ENCODE assay signal across 15 cellular contexts in the genomic region with DNA sequence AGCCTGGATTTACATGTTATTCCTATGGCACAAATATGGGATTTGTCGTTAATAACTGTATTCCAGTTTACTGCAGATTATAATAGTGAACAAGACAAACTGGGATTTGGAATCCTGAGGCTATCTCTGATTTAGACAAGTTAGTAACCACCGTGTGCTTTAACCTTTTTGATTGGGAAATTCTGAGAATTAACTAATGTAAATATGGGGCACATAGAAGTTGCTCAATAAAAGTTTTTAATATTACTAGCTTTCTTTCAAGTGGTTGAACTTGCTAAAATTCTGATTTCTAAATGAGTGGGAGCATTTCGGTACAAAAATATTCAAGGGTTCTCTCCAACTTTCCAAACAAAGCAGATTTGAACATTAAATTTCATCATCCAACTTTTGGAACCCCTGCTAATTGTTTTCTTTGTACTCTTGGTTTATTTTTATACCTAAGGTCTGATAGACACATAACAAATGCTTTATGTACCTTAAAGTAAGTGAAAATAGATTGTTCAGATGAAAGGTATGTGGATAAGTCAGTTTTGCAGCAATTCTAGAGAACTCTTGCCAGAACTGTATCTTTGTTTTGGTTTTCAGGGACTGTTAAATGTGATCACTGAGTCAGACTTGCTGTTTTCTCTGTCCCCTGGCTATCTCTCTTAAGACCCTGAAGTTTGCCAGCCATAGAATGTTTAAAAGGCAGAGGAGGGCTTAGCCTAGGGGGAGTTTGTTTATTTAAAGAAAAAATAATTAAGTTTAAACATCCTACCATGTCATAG. TPM values are rescaled to one million over a fixed set of nuclear protein-coding genes. Genes with fewer than 3 reads are reported as not detected.
DNase-seq lines count a peak whose midpoint lies in the region; ATAC-seq and TF ChIP-seq lines count a peak whose summit lies in the region.
"Had no signal": no experiment of that assay in that cellular context is flagged by ENCODE, and none has a peak within 500 bp of the region (broad histone marks: within the 10 kb centered on the region; RNA-seq: fewer than 3 reads in every experiment).

No MANE protein-coding gene starts in this region.

- H3K4me1 Mint-ChIP-seq in Caco-2 (ENCODE audit: low read depth, unreplicated experiment) = peaks cover 25% of the 10 kb centered on the region

- H3K27me3 ChIP-seq in Caco-2 (replicated peaks; ENCODE audit: control insufficient read depth, insufficient read depth, low read length) (no peaks in the 10 kb centered on the region), endocrine pancreas (ENCODE audit: control insufficient read depth, insufficient read depth, low read length) (no peaks in the 10 kb centered on the region), osteoblast (ENCODE audit: insufficient read depth, low read length) (no peaks in the 10 kb centered on the region)

- H3K9me3 Mint-ChIP-seq in Caco-2 (ENCODE audit: unreplicated experiment) = peaks cover 6% of the 10 kb centered on the region

- peak overlapping the region; percentile 72 for H3K27ac ChIP-seq in osteoblast (ENCODE audit: low read depth, low read length)

- intact Hi-C loops in Caco-2 (cut with micrococcal nuclease; ENCODE audit: unreplicated experiment) = no loop called here

- ATAC-seq in GM19455 (IDR thresholded peaks at IDR 0.05; ENCODE audit: unreplicated experiment) = no peak

- TF ChIP-seq CTCF in Caco-2 (IDR thresholded peaks at IDR 0.05; ENCODE audit: insufficient read depth in 1 of 2, low read depth in 1 of 2, low read length in 1 of 2, severe bottlenecking in 1 of 2, unreplicated experiment in 1 of 2) = no peak
- no peak for TF ChIP-seq CTCF in osteoblast (IDR thresholded peaks at IDR 0.05; ENCODE audit: extremely low read depth, low read depth, low read length)

- H3K4me2 ChIP-seq in osteoblast (ENCODE audit: insufficient read depth, low read length) = peak overlapping the region; percentile 48

- H3K4me1 ChIP-seq in Caco-2 (peaks cover 14% of the 10 kb centered on the region), endocrine pancreas (ENCODE audit: control insufficient read depth, insufficient read depth, low read length) (no peaks in the 10 kb centered on the region), osteoblast (ENCODE audit: insufficient read depth, low read length) (peaks cover 35% of the 10 kb centered on the region)

- H3K79me2 ChIP-seq in osteoblast (ENCODE audit: insufficient read depth, low read length) = peaks cover 81% of the 10 kb centered on the region

- BruUV-seq in Caco-2 (replicated peaks; lab: Mats Ljungman, UMichigan) = no TSS peak

- peaks cover 21% of the 10 kb centered on the region for H3K36me3 Mint-ChIP-seq in Caco-2 (ENCODE audit: insufficient read depth, unreplicated experiment)

- H3K27me3 Mint-ChIP-seq in Caco-2 (ENCODE audit: insufficient read depth, unreplicated experiment) = no peaks in the 10 kb centered on the region

- no peak overlapping the region for H3K4me3 Mint-ChIP-seq in Caco-2 (ENCODE audit: unreplicated experiment)

- H3K4me3 ChIP-seq in Caco-2 (ENCODE audit: low read depth, low read length) (no peak overlapping the region), endocrine pancreas (ENCODE audit: control insufficient read depth, insufficient read depth, low read length) (no peak overlapping the region), osteoblast (ENCODE audit: insufficient read depth, low read length) (no peak overlapping the region)
- H3K4me3 ChIP-seq: HAP-1, lung had no signal

- DNase-seq in Caco-2 = no peak
- peak; percentile 74 for DNase-seq in NCI-H226
- DNase-seq in osteoblast (ENCODE audit: insufficient read length, low spot score, missing footprints) = peak; percentile 84
- no peak for DNase-seq in SK-N-DZ (ENCODE audit: low spot score)
- DNase-seq in stimulated activated naive CD4-positive, alpha-beta T cell treated with Interleukin-2 at 50 U/mL for 16 hours (lab: John Stamatoyannopoulos, UW) = no peak
- no peak for DNase-seq in occipital lobe (lab: John Stamatoyannopoulos, UW)
- DNase-seq: DMS 273 treated with DMSO at 0.1 percent for 48 hours, NCI-H187, SHP77, small intestine, substantia nigra had no signal

- CTCF ChIA-PET in Caco-2 (lab: Charles Lee) = no interaction called here

- H3K36me3 ChIP-seq in Caco-2 (ENCODE audit: control insufficient read depth, insufficient read depth, low read length) (no peaks in the 10 kb centered on the region), endocrine pancreas (ENCODE audit: control insufficient read depth, insufficient read depth, low read length) (no peaks in the 10 kb centered on the region), osteoblast (ENCODE audit: insufficient read depth, low read length) (peaks cover 8% of the 10 kb centered on the region)
- H3K36me3 ChIP-seq: HAP-1 had no signal

- H2AFZ ChIP-seq in osteoblast (ENCODE audit: low read length) = no peak overlapping the region

- POLR2A ChIA-PET in Caco-2 (lab: Charles Lee) = no interaction called here

- peak overlapping the region; percentile 52 for H3K27ac Mint-ChIP-seq in Caco-2 (ENCODE audit: unreplicated experiment)

- H4K20me1 ChIP-seq in osteoblast (ENCODE audit: insufficient read depth, low read length) = peaks cover 21% of the 10 kb centered on the region

- H3K9me3 ChIP-seq in Caco-2 (no peaks in the 10 kb centered on the region), endocrine pancreas (ENCODE audit: control insufficient read depth, low read length) (peaks cover under 1% of the 10 kb centered on the region), osteoblast (ENCODE audit: low read depth, low read length) (no peaks in the 10 kb centered on the region)
- H3K9me3 ChIP-seq: HAP-1 had no signal

- peak overlapping the region; percentile 41 for H3K9ac ChIP-seq in endocrine pancreas (ENCODE audit: control insufficient read depth, insufficient read depth, low read length)

RNA-seq across cellular contexts. Expression of gene FRS2, which starts 57.5 kb away (rescaled TPM):
- total RNA-seq in Caco-2 (2022) = 82.3 and 86.5 TPM in 2 replicates
- 64.4 and 64.8 TPM in 2 replicates for total RNA-seq in osteoblast
- polyA plus RNA-seq in SK-N-DZ (2014; cell fraction: cytosol; rRNA removed) = 12.3 and 24.9 TPM in 2 replicates
- 12.7 and 21.3 TPM in 2 replicates for polyA plus RNA-seq in SK-N-DZ (2014; cell fraction: nucleus; rRNA removed)
- 66.8 TPM for total RNA-seq in occipital lobe

RNA-seq across cellular contexts. Expression of gene CCT2, which starts 57.6 kb away (rescaled TPM):
- total RNA-seq in Caco-2 (2022) (321 and 341 TPM in 2 replicates), osteoblast (187 and 210 TPM in 2 replicates), occipital lobe (270 TPM)
- polyA plus RNA-seq in SK-N-DZ (2014; cell fraction: cytosol; rRNA removed) = 529 and 582 TPM in 2 replicates
- polyA plus RNA-seq in SK-N-DZ (2014; cell fraction: nucleus; rRNA removed) = 377 and 428 TPM in 2 replicates

Comparison
In these comparisons a context has a peak if more than half of its experiments do, and no peak if none do; other contexts are left out.
1. DNase-seq: peak in NCI-H226 (single experiment) and osteoblast (single experiment); none in Caco-2 (0 of 2), SK-N-DZ (single experiment), stimulated activated naive CD4-positive, alpha-beta T cell treated with Interleukin-2 at 50 U/mL for 16 hours (single experiment) and occipital lobe (single experiment).